16 cellular contexts compared by ENCODE assay signal in genomic region chr6:96760153-96760687, GRCh38.
DNase-seq lines count a peak whose midpoint lies in the region; ATAC-seq and TF ChIP-seq lines count a peak whose summit lies in the region.
"Had no signal": no experiment of that assay in that cellular context is flagged by ENCODE, and none has a peak within 500 bp of the region (broad histone marks: within the 10 kb centered on the region; RNA-seq: fewer than 3 reads in every experiment).

No MANE protein-coding gene starts in this region.

- H3K36me3 ChIP-seq in WERI-Rb-1 (no peaks in the 10 kb centered on the region), esophagus muscularis mucosa (no peaks in the 10 kb centered on the region)

- no peak overlapping the region for H3K27ac Mint-ChIP-seq in activated T-cell treated with anti-CD3 and anti-CD28 coated beads, Interleukin-2, amount 50 U/mL, for 72 hours
- no peak overlapping the region for H3K27ac Mint-ChIP-seq in activated T-cell treated with anti-CD3 and anti-CD28 coated beads, Interleukin-2, amount 50 U/mL, for 24 hours
- H3K27ac Mint-ChIP-seq in nephron progenitor cell, result no peak overlapping the region
- H3K27ac Mint-ChIP-seq: activated B cell treated with CpG ODN at 0.5 μM for 24 hours, natural killer cell had no signal

- DNase-seq in activated T-cell treated with anti-CD3 and anti-CD28 coated beads, Interleukin-2, amount 50 U/mL, for 72 hours, result no peak
- no peak for DNase-seq in activated T-cell treated with anti-CD3 and anti-CD28 coated beads, Interleukin-2, amount 50 U/mL, for 24 hours
- DNase-seq in GM13977 (ENCODE audit: low spot score), result no peak
- DNase-seq in WERI-Rb-1, result peak; percentile 18
- peak; percentile 14 for DNase-seq in putamen (ENCODE audit: low spot score)
- no peak for DNase-seq in nephron progenitor cell
- no peak for DNase-seq in esophagus muscularis mucosa (ENCODE audit: extremely low spot score)
- DNase-seq: activated B cell treated with CpG ODN at 0.5 μM for 24 hours; cortex of kidney; GOT3; Karpas-422; natural killer cell; NCI-H2081 treated with DMSO at 0.1 percent for 48 hours; right cardiac atrium; stimulated activated CD4-positive, alpha-beta T cell treated with anti-CD3 and anti-CD28 coated beads, Interleukin-4, amount 100 ng/mL, for 1 hour had no signal

- H3K27ac ChIP-seq in WERI-Rb-1, result no peak overlapping the region
- H3K27ac ChIP-seq in esophagus muscularis mucosa (replicated peaks in 1 of 4), result no peak overlapping the region

- intact Hi-C loops in esophagus muscularis mucosa (cut with DNase I), result no loop called here

- H3K4me1 Mint-ChIP-seq in activated T-cell treated with anti-CD3 and anti-CD28 coated beads, Interleukin-2, amount 50 U/mL, for 72 hours (ENCODE audit: low read depth), result peaks cover 6% of the 10 kb centered on the region
- H3K4me1 Mint-ChIP-seq in activated T-cell treated with anti-CD3 and anti-CD28 coated beads, Interleukin-2, amount 50 U/mL, for 24 hours (ENCODE audit: low read depth), result peaks cover 1% of the 10 kb centered on the region
- peaks cover 5% of the 10 kb centered on the region for H3K4me1 Mint-ChIP-seq in nephron progenitor cell
- H3K4me1 Mint-ChIP-seq: activated B cell treated with CpG ODN at 0.5 μM for 24 hours, natural killer cell had no signal

- peak; percentile 24 to 48 for ATAC-seq in activated T-cell treated with anti-CD3 and anti-CD28 coated beads, Interleukin-2, amount 50 U/mL, for 72 hours (replicated peaks in 1 of 2)
- ATAC-seq in GM19397 (IDR thresholded peaks at IDR 0.05; ENCODE audit: unreplicated experiment), result no peak
- ATAC-seq: natural killer cell, right cardiac atrium had no signal

- H3K36me3 Mint-ChIP-seq in activated T-cell treated with anti-CD3 and anti-CD28 coated beads, Interleukin-2, amount 50 U/mL, for 72 hours (ENCODE audit: insufficient read depth in 2 of 2), result no peaks in the 10 kb centered on the region
- H3K36me3 Mint-ChIP-seq in activated T-cell treated with anti-CD3 and anti-CD28 coated beads, Interleukin-2, amount 50 U/mL, for 24 hours (ENCODE audit: low read depth), result no peaks in the 10 kb centered on the region
- no peaks in the 10 kb centered on the region for H3K36me3 Mint-ChIP-seq in nephron progenitor cell (ENCODE audit: low read depth)
- H3K36me3 Mint-ChIP-seq: natural killer cell had no signal

- 86% methylated on average over 4 of the region's 4 CpGs for WGBS in esophagus muscularis mucosa

- TF ChIP-seq POLR2A in esophagus muscularis mucosa (IDR thresholded peaks at IDR 0.05; ENCODE audit: low read depth), result no peak

- H3K4me1 ChIP-seq in esophagus muscularis mucosa, result no peaks in the 10 kb centered on the region

- H3K9me3 ChIP-seq in WERI-Rb-1 (ENCODE audit: severe bottlenecking) (no peaks in the 10 kb centered on the region), esophagus muscularis mucosa (no peaks in the 10 kb centered on the region)

- H3K27me3 Mint-ChIP-seq in activated T-cell treated with anti-CD3 and anti-CD28 coated beads, Interleukin-2, amount 50 U/mL, for 72 hours (ENCODE audit: low read depth), result peaks cover 14% of the 10 kb centered on the region
- peaks cover 15% of the 10 kb centered on the region for H3K27me3 Mint-ChIP-seq in activated T-cell treated with anti-CD3 and anti-CD28 coated beads, Interleukin-2, amount 50 U/mL, for 24 hours
- peaks cover 5% of the 10 kb centered on the region for H3K27me3 Mint-ChIP-seq in nephron progenitor cell (ENCODE audit: low read depth, poor library complexity)
- H3K27me3 Mint-ChIP-seq: activated B cell treated with CpG ODN at 0.5 μM for 24 hours had no signal

- in situ Hi-C loops in GM13977 (cut with MboI; ENCODE audit: low pct_unique_long_range_greater_than_20kb, low sequenced_read_pairs, unreplicated experiment), result no loop called here

- no peak overlapping the region for H3K4me3 Mint-ChIP-seq in activated T-cell treated with anti-CD3 and anti-CD28 coated beads, Interleukin-2, amount 50 U/mL, for 72 hours
- H3K4me3 Mint-ChIP-seq in activated T-cell treated with anti-CD3 and anti-CD28 coated beads, Interleukin-2, amount 50 U/mL, for 24 hours, result no peak overlapping the region
- H3K4me3 Mint-ChIP-seq in nephron progenitor cell, result no peak overlapping the region
- H3K4me3 Mint-ChIP-seq: activated B cell treated with CpG ODN at 0.5 μM for 24 hours, natural killer cell had no signal

- H3K9me3 Mint-ChIP-seq in activated T-cell treated with anti-CD3 and anti-CD28 coated beads, Interleukin-2, amount 50 U/mL, for 72 hours, result no peaks in the 10 kb centered on the region
- no peaks in the 10 kb centered on the region for H3K9me3 Mint-ChIP-seq in activated T-cell treated with anti-CD3 and anti-CD28 coated beads, Interleukin-2, amount 50 U/mL, for 24 hours
- H3K9me3 Mint-ChIP-seq in nephron progenitor cell, result no peaks in the 10 kb centered on the region
- H3K9me3 Mint-ChIP-seq: natural killer cell had no signal

- H3K27me3 ChIP-seq in WERI-Rb-1 (ENCODE audit: insufficient read depth, low read depth, severe bottlenecking) (no peaks in the 10 kb centered on the region), esophagus muscularis mucosa (no peaks in the 10 kb centered on the region)

- TF ChIP-seq CTCF in GM13977 (IDR thresholded peaks at IDR 0.05; ENCODE audit: extremely low read depth, insufficient read depth, missing control alignments) (peak; percentile 13), WERI-Rb-1 (IDR thresholded peaks at IDR 0.05; ENCODE audit: low read depth, low read length) (peak; percentile 40; the same call in 1 of the 2 replicates), nephron progenitor cell (IDR thresholded peaks at IDR 0.05) (no peak), esophagus muscularis mucosa (IDR thresholded peaks at IDR 0.05) (no peak)

- no peak for TF ChIP-seq EP300 in esophagus muscularis mucosa (IDR thresholded peaks at IDR 0.05)

- no peak overlapping the region for H3K4me3 ChIP-seq in WERI-Rb-1 (ENCODE audit: low read depth, low read length)
- H3K4me3 ChIP-seq in esophagus muscularis mucosa, result no peak overlapping the region

Comparison
In these comparisons a context has a peak if more than half of its experiments do, and no peak if none do; other contexts are left out.
1. DNase-seq: peak in WERI-Rb-1 (single experiment) and putamen (single experiment); none in activated T-cell treated with anti-CD3 and anti-CD28 coated beads, Interleukin-2, amount 50 U/mL, for 72 hours (0 of 2), activated T-cell treated with anti-CD3 and anti-CD28 coated beads, Interleukin-2, amount 50 U/mL, for 24 hours (single experiment), GM13977 (single experiment), nephron progenitor cell (single experiment) and esophagus muscularis mucosa (single experiment).
2. CTCF ChIP-seq: peak in GM13977 (single experiment) and WERI-Rb-1 (single experiment); none in nephron progenitor cell (single experiment) and esophagus muscularis mucosa (0 of 3).